ENCODE assay signal across 1 cellular context in genomic region chr2:171837736-171838135, GRCh38.
TF ChIP-seq lines count a peak whose summit lies in the region.

No MANE protein-coding gene starts in this region.

TF ChIP-seq in GM23338, 12 proteins besides CTCF, POLR2A, EP300 and RAD21 (continued from another document):
- TF ChIP-seq ZNF462 (CRISPR knock-in tag; IDR thresholded peaks at IDR 0.05) (no peak), CREB1 (CRISPR knock-in tag; IDR thresholded peaks at IDR 0.05; ENCODE audit: low read depth) (no peak)
